ENCODE assay signal across 28 cellular contexts in the genomic region with DNA sequence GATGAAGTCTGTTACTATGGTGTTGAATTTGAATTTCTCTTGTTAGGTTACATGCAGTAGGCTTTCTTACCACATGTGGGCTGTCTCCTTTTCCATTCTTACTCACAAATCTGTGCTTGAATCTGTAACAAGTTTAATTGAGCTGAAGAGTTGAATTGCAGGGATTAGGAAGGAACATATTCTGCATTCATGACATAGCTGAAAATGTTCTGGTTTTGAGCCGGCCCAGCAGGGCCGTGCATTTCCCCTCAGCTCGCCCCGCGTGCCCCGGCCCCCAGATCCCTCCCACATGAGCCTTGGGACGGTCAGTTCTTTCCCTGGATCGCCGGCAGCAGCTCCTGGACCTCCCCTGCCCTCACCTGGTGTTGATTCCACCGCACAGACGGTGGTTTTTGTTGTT. TPM values are rescaled to one million over a fixed set of nuclear protein-coding genes. Genes with fewer than 3 reads are reported as not detected.
"Had no signal": no experiment of that assay in that cellular context is flagged by ENCODE, and none has a peak within 500 bp of the region (broad histone marks: within the 10 kb centered on the region; RNA-seq: fewer than 3 reads in every experiment).

No MANE protein-coding gene starts in this region.

- H2AFZ ChIP-seq: hepatocyte had no signal

- H3K4me1 ChIP-seq: suprapubic skin, transverse colon had no signal

- FAIRE-seq: frontal cortex had no signal

- H3K27ac Mint-ChIP-seq: activated CD4-positive, alpha-beta memory T cell treated with anti-CD3 and anti-CD28 coated beads, Interleukin-2, amount 10 ng/mL, durations not matched to agents 7 days and 5 days; activated naive CD8-positive, alpha-beta T cell; natural killer cell; stimulated activated memory B cell treated with anti-CD40 and anti-IgM and Interleukin-4, amounts not matched to agents 10 μg/mL and 1 μg/mL and 100 μg/mL, for 72 hours; WTC11 had no signal

- ATAC-seq: esophagus mucosa; left lung; natural killer cell; sciatic nerve; stimulated activated memory B cell treated with anti-CD40 and anti-IgM and Interleukin-4, amounts not matched to agents 10 μg/mL and 1 μg/mL and 100 μg/mL, for 72 hours; WTC11 had no signal

- H3K4me3 ChIP-seq: hepatocyte, left lung, smooth muscle cell, stomach, suprapubic skin, transverse colon had no signal

- H3K4me1 Mint-ChIP-seq: activated CD4-positive, alpha-beta memory T cell treated with anti-CD3 and anti-CD28 coated beads, Interleukin-2, amount 10 ng/mL, durations not matched to agents 7 days and 5 days had no signal

- H3K27me3 Mint-ChIP-seq: activated CD4-positive, alpha-beta memory T cell treated with anti-CD3 and anti-CD28 coated beads, Interleukin-2, amount 10 ng/mL, durations not matched to agents 7 days and 5 days; activated naive CD8-positive, alpha-beta T cell; stimulated activated memory B cell treated with anti-CD40 and anti-IgM and Interleukin-4, amounts not matched to agents 10 μg/mL and 1 μg/mL and 100 μg/mL, for 72 hours had no signal

- DNase-seq: activated CD4-positive, alpha-beta memory T cell treated with anti-CD3 and anti-CD28 coated beads, Interleukin-2, amount 10 ng/mL, durations not matched to agents 7 days and 5 days; activated CD4-positive, alpha-beta T cell treated with anti-CD3 and anti-CD28 coated beads for 4 hours; activated gamma-delta T cell treated with Interleukin-2 at 50 U/mL for 16 hours; amniotic stem cell; cerebellar nuclear complex; cortex of kidney; glutamatergic neuron; immature natural killer cell; kidney glomerular epithelial cell; natural killer cell; nucleus accumbens; stimulated activated CD4-positive, alpha-beta T cell treated with anti-CD3 and anti-CD28 coated beads, Interleukin-15, amount 100 ng/mL, for 24 hours; stomach; T-helper 1 cell; T-helper 9 cell; transverse colon had no signal

- H3K9me3 Mint-ChIP-seq: activated CD4-positive, alpha-beta memory T cell treated with anti-CD3 and anti-CD28 coated beads, Interleukin-2, amount 10 ng/mL, durations not matched to agents 7 days and 5 days; mesothelial cell of epicardium; natural killer cell; stimulated activated memory B cell treated with anti-CD40 and anti-IgM and Interleukin-4, amounts not matched to agents 10 μg/mL and 1 μg/mL and 100 μg/mL, for 72 hours; WTC11 had no signal

- H3K27me3 ChIP-seq: hepatocyte, left lung, stomach, suprapubic skin, transverse colon had no signal

- H3K4me3 Mint-ChIP-seq: activated CD4-positive, alpha-beta memory T cell treated with anti-CD3 and anti-CD28 coated beads, Interleukin-2, amount 10 ng/mL, durations not matched to agents 7 days and 5 days; activated naive CD8-positive, alpha-beta T cell; immature natural killer cell; mesothelial cell of epicardium; natural killer cell; stimulated activated memory B cell treated with anti-CD40 and anti-IgM and Interleukin-4, amounts not matched to agents 10 μg/mL and 1 μg/mL and 100 μg/mL, for 72 hours; WTC11 had no signal

- H3K9me3 ChIP-seq: left lung, stomach, suprapubic skin, transverse colon had no signal

- H3K4me2 ChIP-seq: hepatocyte, smooth muscle cell had no signal

- H3K27ac ChIP-seq: hepatocyte, left lung, stomach, suprapubic skin, transverse colon had no signal

- H3K36me3 Mint-ChIP-seq: activated naive CD8-positive, alpha-beta T cell; natural killer cell had no signal

RNA-seq across cellular contexts. Expression of a gene that starts 45.4 kb away (rescaled TPM):
- total RNA-seq: activated CD4-positive, alpha-beta memory T cell treated with anti-CD3 and anti-CD28 coated beads, Interleukin-2, amount 10 ng/mL, durations not matched to agents 7 days and 5 days; esophagus mucosa; frontal cortex; left lung; lung microvascular endothelial cell; mesothelial cell of epicardium; natural killer cell; sciatic nerve; smooth muscle cell; suprapubic skin; transverse colon; WTC11 had no signal
- polyA plus RNA-seq: immature natural killer cell, smooth muscle cell had no signal

RNA-seq across cellular contexts. Expression of a gene that starts 54.4 kb away (rescaled TPM):
- total RNA-seq: activated CD4-positive, alpha-beta memory T cell treated with anti-CD3 and anti-CD28 coated beads, Interleukin-2, amount 10 ng/mL, durations not matched to agents 7 days and 5 days; esophagus mucosa; lung microvascular endothelial cell; natural killer cell; smooth muscle cell; stomach; suprapubic skin; transverse colon had no signal
- polyA plus RNA-seq: hepatocyte, immature natural killer cell, smooth muscle cell, stomach had no signal
